ENCODE assay signal across 12 cellular contexts in the genomic region with DNA sequence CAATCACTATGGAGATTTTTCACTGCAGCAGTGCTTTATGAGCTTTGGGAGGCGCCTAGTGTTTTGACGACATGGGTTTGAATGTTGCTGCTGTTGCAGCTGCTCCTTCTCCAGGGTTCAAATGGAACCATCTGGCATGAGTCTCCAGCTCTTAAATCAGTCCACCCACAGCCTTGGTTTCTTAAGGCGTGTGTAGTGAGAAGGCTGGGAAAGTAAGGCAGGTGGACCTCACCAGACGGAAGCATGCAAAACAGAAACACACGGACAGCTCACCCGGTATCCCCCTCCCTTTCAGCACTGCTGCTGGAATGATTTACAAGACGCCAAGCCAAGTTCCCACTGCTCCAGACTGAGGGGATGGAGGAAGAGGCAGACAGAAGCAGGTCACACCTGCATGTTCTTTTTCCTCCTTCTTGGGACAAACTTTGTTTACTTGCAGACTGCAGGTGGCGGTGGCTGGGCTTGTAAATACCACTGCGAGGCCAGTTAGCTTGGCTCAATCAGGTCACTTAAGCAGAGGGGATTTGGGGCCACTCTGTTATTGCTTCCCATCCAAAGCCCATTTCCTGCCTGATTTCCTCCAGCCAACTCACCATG. TPM values are rescaled to one million over a fixed set of nuclear protein-coding genes. Genes with fewer than 3 reads are reported as not detected.
DNase-seq lines count a peak whose midpoint lies in the region; ATAC-seq, FAIRE-seq and TF ChIP-seq lines count a peak whose summit lies in the region.
"Had no signal": no experiment of that assay in that cellular context is flagged by ENCODE, and none has a peak within 500 bp of the region (broad histone marks: within the 10 kb centered on the region; RNA-seq: fewer than 3 reads in every experiment).

No MANE protein-coding gene starts in this region.

- H2AFZ ChIP-seq in astrocyte (ENCODE audit: low read depth, low read length) (no peak overlapping the region), hepatocyte (no peak overlapping the region)

- H3K9me3 ChIP-seq in astrocyte (ENCODE audit: insufficient read depth, low read depth, low read length) (no peaks in the 10 kb centered on the region), hepatocyte (ENCODE audit: low read depth) (no peaks in the 10 kb centered on the region)

- H3K36me3 Mint-ChIP-seq in HFFc6 (ENCODE audit: low read depth) (peaks cover 57% of the 10 kb centered on the region), astrocyte (ENCODE audit: low read depth, unreplicated experiment) (peaks cover 41% of the 10 kb centered on the region)

- no peak for FAIRE-seq in astrocyte (lab: Jason Lieb, UNC)

- H3K79me2 ChIP-seq in astrocyte (ENCODE audit: insufficient read depth, low read length) (peaks cover 99% of the 10 kb centered on the region), hepatocyte (no peaks in the 10 kb centered on the region)

- H3K27me3 Mint-ChIP-seq in HFFc6 (ENCODE audit: insufficient read depth) (no peaks in the 10 kb centered on the region; the same call in 1 of the 2 replicates), astrocyte (ENCODE audit: low read depth, unreplicated experiment) (no peaks in the 10 kb centered on the region)

- no peak overlapping the region for H3K9ac ChIP-seq in astrocyte (ENCODE audit: low read length)

- H3K36me3 ChIP-seq in astrocyte (ENCODE audit: insufficient read depth, low read length) = peaks cover 66% of the 10 kb centered on the region
- H3K36me3 ChIP-seq in hepatocyte (replicated peaks; ENCODE audit: insufficient read depth, low read depth) = no peaks in the 10 kb centered on the region

- H3K4me1 Mint-ChIP-seq in HFFc6 (ENCODE audit: low read depth) (peaks cover 53% of the 10 kb centered on the region), astrocyte (ENCODE audit: low read depth, unreplicated experiment) (peaks cover 6% of the 10 kb centered on the region)

- H3K4me2 ChIP-seq in astrocyte (ENCODE audit: low read length) = no peak overlapping the region
- H3K4me2 ChIP-seq in hepatocyte = peak overlapping the region; percentile 25

- intact Hi-C loops in sciatic nerve (cut with DNase I) = no loop called here

- 46% methylated on average over 9 of the region's 9 CpGs for WGBS in hepatocyte (ENCODE audit: low lambda C conversion rate, missing lambda C conversion rate)

- ATAC-seq in sciatic nerve = peak; percentile 51
- no peak for ATAC-seq in HG03025 (IDR thresholded peaks at IDR 0.05; ENCODE audit: low FRiP score, unreplicated experiment)
- ATAC-seq: stimulated activated naive CD8-positive, alpha-beta T cell treated with anti-CD3 and anti-CD28 coated beads, Interleukin-15, Interleukin-2, amounts not matched to agents 100 U/mL and 50 U/mL, for 24 hours had no signal

- peak overlapping the region; percentile 54; the same call in 1 of the 2 replicates for H3K27ac Mint-ChIP-seq in HFFc6
- H3K27ac Mint-ChIP-seq in astrocyte (ENCODE audit: unreplicated experiment) = peak overlapping the region; percentile 12

- TF ChIP-seq CTCF in HFFc6 (IDR thresholded peaks at IDR 0.05) (no peak), astrocyte (IDR thresholded peaks at IDR 0.05; ENCODE audit: insufficient read depth, low read depth, low read length) (no peak), hepatocyte (IDR thresholded peaks at IDR 0.05; ENCODE audit: poor library complexity) (no peak)

- DNase-seq in HFFc6 (no peak), astrocyte (ENCODE audit: low read depth) (peak; percentile 37), hepatocyte (ENCODE audit: low spot score) (peak; percentile 31), sciatic nerve (ENCODE audit: low spot score) (no peak), NCI-H2196 treated with DMSO at 0.1 percent for 48 hours (lab: John Stamatoyannopoulos, UW; ENCODE audit: unreplicated experiment) (no peak), SIG-M5 (lab: John Stamatoyannopoulos, UW) (no peak), NCI-H2081 treated with DMSO at 0.1 percent for 48 hours (lab: John Stamatoyannopoulos, UW) (no peak)
- DNase-seq: NCI-H1930; OCI-M1; stimulated activated CD4-positive, alpha-beta T cell treated with anti-CD3 and anti-CD28 coated beads, Interleukin-2, amount 100 ng/mL, for 24 hours; stimulated activated naive CD8-positive, alpha-beta T cell treated with anti-CD3 and anti-CD28 coated beads, Interleukin-15, Interleukin-2, amounts not matched to agents 100 U/mL and 50 U/mL, for 24 hours had no signal

- H3K4me1 ChIP-seq in astrocyte (ENCODE audit: insufficient read depth, low read length) (no peaks in the 10 kb centered on the region), hepatocyte (ENCODE audit: insufficient read depth) (no peaks in the 10 kb centered on the region)

- no peaks in the 10 kb centered on the region for H3K9me2 ChIP-seq in hepatocyte (replicated peaks; ENCODE audit: insufficient read depth)

- H3K4me3 ChIP-seq in astrocyte (ENCODE audit: insufficient read depth, low read depth, low read length) (no peak overlapping the region), hepatocyte (no peak overlapping the region)

- H4K20me1 ChIP-seq in astrocyte (ENCODE audit: insufficient read depth, low read length) (peaks cover 97% of the 10 kb centered on the region), hepatocyte (ENCODE audit: insufficient read depth, poor library complexity, severe bottlenecking) (no peaks in the 10 kb centered on the region)

- H3K27ac ChIP-seq in astrocyte (ENCODE audit: low read depth, low read length) (no peak overlapping the region), hepatocyte (no peak overlapping the region)

- H3K27me3 ChIP-seq in astrocyte (ENCODE audit: insufficient read depth, low read length) (no peaks in the 10 kb centered on the region), hepatocyte (no peaks in the 10 kb centered on the region)

- no peaks in the 10 kb centered on the region for H3K9me3 Mint-ChIP-seq in HFFc6
- no peaks in the 10 kb centered on the region for H3K9me3 Mint-ChIP-seq in astrocyte (ENCODE audit: unreplicated experiment)

- H3K4me3 Mint-ChIP-seq in HFFc6 (no peak overlapping the region), astrocyte (ENCODE audit: unreplicated experiment) (no peak overlapping the region)

RNA-seq across cellular contexts. Expression of a gene that starts 47.4 kb away (rescaled TPM):
- total RNA-seq in HFFc6 (2021; fragmentation: NEBNext Ultra II Directional; extraction: Animal tissue kit (Norgen Biotek cat#: 25700)) = 100 to 1,000 TPM in 2 of 6 experiments, 10 to 100 TPM in 4; 75.4 to 152 (median 83.2) TPM
- total RNA-seq in astrocyte (316 and 332 TPM in 2 replicates), hepatocyte (8.0 and 8.6 TPM in 2 replicates), sciatic nerve (23.0 TPM)
- 6.0 and 6.9 TPM in 2 replicates for polyA plus RNA-seq in hepatocyte

Comparison
In these comparisons a context has a peak if more than half of its experiments do, and no peak if none do; other contexts are left out.
1. DNase-seq: peak in astrocyte (single experiment) and hepatocyte (single experiment); none in HFFc6 (single experiment), sciatic nerve (single experiment), NCI-H2196 treated with DMSO at 0.1 percent for 48 hours (single experiment), SIG-M5 (single experiment) and NCI-H2081 treated with DMSO at 0.1 percent for 48 hours (single experiment).